Comparison of ENCODE assay signal across 10 cellular contexts in the genomic region with DNA sequence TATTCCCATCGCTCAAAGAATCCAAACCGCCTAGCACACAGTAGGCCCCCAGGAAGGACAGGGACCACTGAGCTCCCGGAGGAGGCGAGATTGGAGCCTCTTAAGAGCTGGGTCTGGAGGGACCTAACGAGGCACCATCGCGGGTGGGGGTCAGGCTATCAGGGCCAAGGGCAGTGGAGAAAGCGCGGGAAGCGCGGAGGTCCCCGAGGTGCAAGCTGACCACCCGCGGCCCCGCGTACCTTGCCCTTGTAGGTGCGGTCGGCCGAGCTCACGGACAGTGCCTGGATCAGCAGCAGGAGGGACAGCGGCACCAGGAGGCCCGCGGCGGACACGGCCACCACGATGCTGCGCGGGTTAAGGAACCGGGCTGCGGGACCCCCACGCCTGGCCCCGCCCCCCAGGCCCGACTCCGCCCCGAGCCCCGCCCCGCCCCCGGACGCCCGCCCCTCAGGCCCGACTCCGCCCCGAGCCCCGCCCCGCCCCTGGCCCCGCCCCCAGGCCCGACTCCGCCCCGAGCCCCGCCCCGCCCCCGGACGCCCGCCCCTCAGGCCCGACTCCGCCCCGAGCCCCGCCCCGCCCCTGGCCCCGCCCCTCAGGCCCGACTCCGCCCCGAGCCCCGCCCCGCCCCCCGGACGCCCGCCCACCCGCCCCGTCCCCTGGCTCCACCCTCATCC. TPM values are rescaled to one million over a fixed set of nuclear protein-coding genes. Genes with fewer than 3 reads are reported as not detected.
DNase-seq lines count a peak whose midpoint lies in the region; ATAC-seq and TF ChIP-seq lines count a peak whose summit lies in the region.
"Had no signal": no experiment of that assay in that cellular context is flagged by ENCODE, and none has a peak within 500 bp of the region (broad histone marks: within the 10 kb centered on the region; RNA-seq: fewer than 3 reads in every experiment).

No MANE protein-coding gene starts in this region.

- peaks cover 41% of the 10 kb centered on the region for H3K4me1 Mint-ChIP-seq in memory B cell

- no peaks in the 10 kb centered on the region for H3K27me3 Mint-ChIP-seq in memory B cell

- H3K27ac Mint-ChIP-seq in memory B cell = no peak overlapping the region

- no peaks in the 10 kb centered on the region for H3K36me3 Mint-ChIP-seq in memory B cell

- no peak for TF ChIP-seq CTCF in AG04449 (IDR thresholded peaks at IDR 0.05; ENCODE audit: insufficient read depth, low read length, missing control alignments)
- no peak for TF ChIP-seq CTCF in cardiac fibroblast (IDR thresholded peaks at IDR 0.05; ENCODE audit: low read depth, low read length)

- no peak for DNase-seq in AG04449 (ENCODE audit: low read depth, low spot score)
- DNase-seq in LoVo (ENCODE audit: low spot score) = peak; percentile 10
- DNase-seq in cardiac fibroblast (ENCODE audit: low read depth in 2 of 2) = no peak
- peak; percentile 22 to 51 for DNase-seq in memory B cell (ENCODE audit: low spot score in 2 of 2)
- no peak for DNase-seq in effector CD4-positive, alpha-beta T cell
- DNase-seq in hippocampal formation (lab: John Stamatoyannopoulos, UW) = no peak
- DNase-seq in ureter (ENCODE audit: low spot score) = no peak
- no peak for DNase-seq in foreskin melanocyte

- peak overlapping the region; percentile 49 for H3K4me3 ChIP-seq in AG04449 (ENCODE audit: low read depth, low read length)
- peak overlapping the region; percentile 39 to 41 for H3K4me3 ChIP-seq in cardiac fibroblast (replicated peaks in 1 of 2; ENCODE audit: low read depth in 2 of 2, low read length in 2 of 2)

- H3K4me3 Mint-ChIP-seq in memory B cell = peak overlapping the region; percentile 89

- peak; percentile 17 for ATAC-seq in memory B cell (ENCODE audit: low read depth)

- POLR2A ChIA-PET in AG04449 (lab: Yijun Ruan, JAX) = no interaction called here

- CTCF ChIA-PET in AG04449 (lab: Yijun Ruan, JAX) = interaction anchor here (1.1 to 1.2 kb wide), 2 partner anchors 11 to 134 kb away, joined by 3 read pairs; no protein-coding TSS in a partner anchor

- H3K9me3 Mint-ChIP-seq in memory B cell = no peaks in the 10 kb centered on the region

RNA-seq across cellular contexts. Expression of gene ZDHHC19, which starts 3.9 kb away (rescaled TPM):
- total RNA-seq in ureter = not detected
- total RNA-seq: glomerular endothelial cell, subcutaneous adipose tissue had no signal

RNA-seq across cellular contexts. Expression of gene SLC51A, which starts 9.0 kb away (rescaled TPM):
- total RNA-seq in ureter = not detected
- total RNA-seq: glomerular endothelial cell, subcutaneous adipose tissue had no signal

Comparison
In these comparisons a context has a peak if more than half of its experiments do, and no peak if none do; other contexts are left out.
1. DNase-seq: peak in LoVo (single experiment) and memory B cell (2 of 2); none in AG04449 (single experiment), cardiac fibroblast (0 of 2), effector CD4-positive, alpha-beta T cell (single experiment), hippocampal formation (0 of 2), ureter (single experiment) and foreskin melanocyte (single experiment).